In genomic region chr1:52216907-52217458, GRCh38 we compare ENCODE assay signal across 22 cellular contexts.
"Had no signal": no experiment of that assay in that cellular context is flagged by ENCODE, and none has a peak within 500 bp of the region (broad histone marks: within the 10 kb centered on the region; RNA-seq: fewer than 3 reads in every experiment).

No MANE protein-coding gene starts in this region.

- H3K27me3 ChIP-seq: gastroesophageal sphincter, vagina had no signal

- H3K4me3 ChIP-seq: coronary artery, gastroesophageal sphincter, thoracic aorta, vagina had no signal

- H3K4me1 ChIP-seq: vagina had no signal

- H3K27ac Mint-ChIP-seq: activated B cell treated with CpG ODN at 0.5 μM for 24 hours; activated naive CD4-positive, alpha-beta T cell treated with anti-CD3 and anti-CD28 coated beads for 36 hours; activated naive CD8-positive, alpha-beta T cell treated with anti-CD3 and anti-CD28 coated beads, Interleukin-2, amount 10 ng/mL, durations not matched to agents 7 days and 5 days; natural killer cell; progenitor cell of endocrine pancreas; type B pancreatic cell had no signal

- ATAC-seq: gastroesophageal sphincter, left cardiac atrium, natural killer cell had no signal

- H3K4me1 Mint-ChIP-seq: activated B cell treated with CpG ODN at 0.5 μM for 24 hours; activated naive CD8-positive, alpha-beta T cell treated with anti-CD3 and anti-CD28 coated beads, Interleukin-2, amount 10 ng/mL, durations not matched to agents 7 days and 5 days; natural killer cell had no signal

- H3K27me3 Mint-ChIP-seq: activated naive CD8-positive, alpha-beta T cell treated with anti-CD3 and anti-CD28 coated beads, Interleukin-2, amount 10 ng/mL, durations not matched to agents 7 days and 5 days; progenitor cell of endocrine pancreas; type B pancreatic cell had no signal

- H3K27ac ChIP-seq: coronary artery, epithelial cell of prostate, gastroesophageal sphincter, thoracic aorta, vagina had no signal

- H3K4me3 Mint-ChIP-seq: activated B cell treated with CpG ODN at 0.5 μM for 24 hours; activated naive CD4-positive, alpha-beta T cell treated with anti-CD3 and anti-CD28 coated beads for 36 hours; activated naive CD8-positive, alpha-beta T cell treated with anti-CD3 and anti-CD28 coated beads, Interleukin-2, amount 10 ng/mL, durations not matched to agents 7 days and 5 days; natural killer cell; type B pancreatic cell had no signal

- DNase-seq: activated B cell treated with CpG ODN at 0.5 μM for 24 hours; activated CD4-positive, alpha-beta T cell treated with anti-CD3 and anti-CD28 coated beads for 4 hours; activated CD4-positive, alpha-beta T cell treated with anti-CD3 and anti-CD28 coated beads, Interleukin-2, amount 50 U/mL, for 48 hours; activated naive CD4-positive, alpha-beta T cell treated with anti-CD3 and anti-CD28 coated beads for 36 hours; activated naive CD8-positive, alpha-beta T cell treated with anti-CD3 and anti-CD28 coated beads, Interleukin-2, amount 10 ng/mL, durations not matched to agents 7 days and 5 days; activated T-cell treated with anti-CD3 and anti-CD28 coated beads, Interleukin-2, amount 50 U/mL, for 48 hours; amygdala; cerebellar nuclear complex; head of caudate nucleus; islet precursor cell; left cardiac atrium; midbrain; natural killer cell; stimulated activated CD4-positive, alpha-beta T cell treated with anti-CD3 and anti-CD28 coated beads, Interleukin-4, amount 100 ng/mL, for 24 hours; stimulated activated naive CD4-positive, alpha-beta T cell treated with Interleukin-2 at 50 U/mL for 16 hours had no signal
